ENCODE assay signal across 12 cellular contexts in the genomic region with DNA sequence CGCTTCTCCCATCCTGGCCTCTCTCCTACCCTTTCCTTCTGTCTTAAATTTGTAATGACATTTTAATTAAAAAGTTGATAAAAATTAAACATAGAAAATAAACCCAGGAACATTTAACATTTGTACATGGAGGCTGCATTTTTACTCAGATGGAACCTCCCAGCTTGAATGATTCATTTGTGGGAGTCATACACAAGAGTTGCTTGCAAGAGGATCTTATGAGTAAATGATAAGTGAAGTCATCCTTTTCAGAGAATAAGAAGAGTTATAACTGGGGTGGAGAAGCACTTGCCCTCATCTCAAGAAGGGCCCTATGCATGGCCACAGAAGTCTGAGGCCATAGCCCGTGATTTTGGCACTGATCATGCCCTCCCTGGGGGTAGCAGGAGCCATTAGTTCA.
A peak's percentile ranks its signal among the peaks of the same experiment; 100 is the strongest.
DNase-seq lines count a peak whose midpoint lies in the region.
"Had no signal": no experiment of that assay in that cellular context is flagged by ENCODE, and none has a peak within 500 bp of the region (broad histone marks: within the 10 kb centered on the region; RNA-seq: fewer than 3 reads in every experiment).

No MANE protein-coding gene starts in this region.

- DNase-seq in EH (ENCODE audit: low read depth) (peak; percentile 86), RPMI7951 (ENCODE audit: low read depth) (peak; percentile 65), fibroblast of gingiva (ENCODE audit: low read depth) (peak; percentile 48), renal cortical epithelial cell (ENCODE audit: low read depth) (peak; percentile 76), NCI-H1694 treated with DMSO at 0.1 percent for 48 hours (lab: John Stamatoyannopoulos, UW) (no peak)
- DNase-seq in stimulated activated naive CD4-positive, alpha-beta T cell (lab: John Stamatoyannopoulos, UW) = no peak
- DNase-seq in activated CD4-positive, alpha-beta T cell treated with anti-CD3 and anti-CD28 coated beads for 1 hour = no peak
- DNase-seq: activated CD4-positive, alpha-beta T cell treated with anti-CD3 and anti-CD28 coated beads, Interleukin-2, amount 50 U/mL, for 48 hours; CD4-positive, alpha-beta T cell; MM.1S; NCI-H774; ovary had no signal

Comparison
In these comparisons a context has a peak if more than half of its experiments do, and no peak if none do; other contexts are left out.
1. DNase-seq: peak in EH (single experiment), RPMI7951 (single experiment), fibroblast of gingiva (single experiment) and renal cortical epithelial cell (single experiment); none in stimulated activated naive CD4-positive, alpha-beta T cell (0 of 6), activated CD4-positive, alpha-beta T cell treated with anti-CD3 and anti-CD28 coated beads for 1 hour (single experiment) and NCI-H1694 treated with DMSO at 0.1 percent for 48 hours (single experiment).